ENCODE assay signal across 26 cellular contexts in genomic region chr3:68142331-68142887, GRCh38.
"Had no signal": no experiment of that assay in that cellular context is flagged by ENCODE, and none has a peak within 500 bp of the region (broad histone marks: within the 10 kb centered on the region; RNA-seq: fewer than 3 reads in every experiment).

No MANE protein-coding gene starts in this region.

- H3K9me3 Mint-ChIP-seq: activated CD4-positive, alpha-beta memory T cell treated with anti-CD3 and anti-CD28 coated beads, Interleukin-2, amount 10 ng/mL, durations not matched to agents 7 days and 5 days; activated naive CD4-positive, alpha-beta T cell treated with anti-CD3 and anti-CD28 coated beads, Interleukin-2, amount 10 ng/mL, durations not matched to agents 7 days and 5 days; activated naive CD8-positive, alpha-beta T cell treated with anti-CD3 and anti-CD28 coated beads, Interleukin-2, amount 10 ng/mL, durations not matched to agents 7 days and 5 days; activated T-cell treated with anti-CD3 and anti-CD28 coated beads, Interleukin-2, amount 50 U/mL, for 24 hours; central memory CD8-positive, alpha-beta T cell; dendritic cell treated with granulocyte-macrophage colony-stimulating factor and Interleukin-4, amounts not matched to agents 40 ng/mL and 50 ng/mL, for 4 days; effector memory CD8-positive, alpha-beta T cell had no signal

- H3K27me3 Mint-ChIP-seq: activated CD4-positive, alpha-beta memory T cell treated with anti-CD3 and anti-CD28 coated beads, Interleukin-2, amount 10 ng/mL, durations not matched to agents 7 days and 5 days; activated CD4-positive, alpha-beta T cell treated with anti-CD3 and anti-CD28 coated beads, Interleukin-2, amount 10 ng/mL, durations not matched to agents 7 days and 5 days; activated naive CD4-positive, alpha-beta T cell treated with anti-CD3 and anti-CD28 coated beads, Interleukin-2, amount 10 ng/mL, durations not matched to agents 7 days and 5 days; activated naive CD8-positive, alpha-beta T cell treated with anti-CD3 and anti-CD28 coated beads, Interleukin-2, amount 10 ng/mL, durations not matched to agents 7 days and 5 days; activated T-cell treated with anti-CD3 and anti-CD28 coated beads, Interleukin-2, amount 50 U/mL, for 24 hours; central memory CD8-positive, alpha-beta T cell; dendritic cell treated with granulocyte-macrophage colony-stimulating factor and Interleukin-4, amounts not matched to agents 40 ng/mL and 50 ng/mL, for 4 days; effector memory CD8-positive, alpha-beta T cell; T-helper 17 cell had no signal

- ATAC-seq: activated naive CD4-positive, alpha-beta T cell treated with anti-CD3 and anti-CD28 coated beads, Interleukin-2, amount 50 U/mL, for 72 hours; activated T-cell treated with anti-CD3 and anti-CD28 coated beads, Interleukin-2, amount 50 U/mL, for 72 hours; effector memory CD8-positive, alpha-beta T cell; foreskin keratinocyte; gastrocnemius medialis; heart left ventricle; T-helper 17 cell had no signal

- H3K27ac Mint-ChIP-seq: activated CD4-positive, alpha-beta memory T cell treated with anti-CD3 and anti-CD28 coated beads, Interleukin-2, amount 10 ng/mL, durations not matched to agents 7 days and 5 days; activated CD4-positive, alpha-beta T cell treated with anti-CD3 and anti-CD28 coated beads, Interleukin-2, amount 10 ng/mL, durations not matched to agents 7 days and 5 days; activated naive CD4-positive, alpha-beta T cell treated with anti-CD3 and anti-CD28 coated beads, Interleukin-2, amount 10 ng/mL, durations not matched to agents 7 days and 5 days; activated naive CD4-positive, alpha-beta T cell treated with anti-CD3 and anti-CD28 coated beads, Interleukin-2, amount 50 U/mL, for 72 hours; activated naive CD8-positive, alpha-beta T cell treated with anti-CD3 and anti-CD28 coated beads, Interleukin-2, amount 10 ng/mL, durations not matched to agents 7 days and 5 days; activated T-cell treated with anti-CD3 and anti-CD28 coated beads, Interleukin-2, amount 50 U/mL, for 24 hours; activated T-cell treated with anti-CD3 and anti-CD28 coated beads, Interleukin-2, amount 50 U/mL, for 72 hours; dendritic cell treated with granulocyte-macrophage colony-stimulating factor and Interleukin-4, amounts not matched to agents 40 ng/mL and 50 ng/mL, for 4 days; effector memory CD8-positive, alpha-beta T cell; T-helper 17 cell had no signal

- DNase-seq: activated CD4-positive, alpha-beta memory T cell treated with anti-CD3 and anti-CD28 coated beads, Interleukin-2, amount 10 ng/mL, durations not matched to agents 7 days and 5 days; activated CD4-positive, alpha-beta T cell treated with anti-CD3 and anti-CD28 coated beads for 4 hours; activated CD4-positive, alpha-beta T cell treated with anti-CD3 and anti-CD28 coated beads, Interleukin-2, amount 10 ng/mL, durations not matched to agents 7 days and 5 days; activated CD4-positive, alpha-beta T cell treated with anti-CD3 and anti-CD28 coated beads, Interleukin-2, amount 50 U/mL, for 4 hours; activated CD4-positive, CD25-positive, alpha-beta regulatory T cell; activated CD4-positive, CD25-positive, alpha-beta regulatory T cell treated with anti-CD3 and anti-CD28 coated beads, Interleukin-2, amount 50 U/mL, for 72 hours; activated CD8-positive, alpha-beta memory T cell treated with anti-CD3 and anti-CD28 coated beads, Interleukin-2, amount 50 U/mL, for 48 hours; activated gamma-delta T cell; activated naive CD4-positive, alpha-beta T cell; activated naive CD4-positive, alpha-beta T cell treated with anti-CD3 and anti-CD28 coated beads, Interleukin-2, amount 10 ng/mL, durations not matched to agents 7 days and 5 days; activated naive CD8-positive, alpha-beta T cell treated with anti-CD3 and anti-CD28 coated beads, Interleukin-2, amount 10 ng/mL, durations not matched to agents 7 days and 5 days; activated T-cell treated with anti-CD3 and anti-CD28 coated beads for 4 hours; activated T-cell treated with anti-CD3 and anti-CD28 coated beads, Interleukin-2, amount 50 U/mL, for 24 hours; activated T-cell treated with anti-CD3 and anti-CD28 coated beads, Interleukin-2, amount 50 U/mL, for 72 hours; brain microvascular endothelial cell; effector CD4-positive, alpha-beta T cell; effector memory CD8-positive, alpha-beta T cell; erythroblast; foreskin keratinocyte; gastrocnemius medialis; glutamatergic neuron; heart left ventricle; T-helper 17 cell had no signal

- H3K4me3 Mint-ChIP-seq: activated CD4-positive, alpha-beta memory T cell treated with anti-CD3 and anti-CD28 coated beads, Interleukin-2, amount 10 ng/mL, durations not matched to agents 7 days and 5 days; activated CD4-positive, alpha-beta T cell treated with anti-CD3 and anti-CD28 coated beads, Interleukin-2, amount 10 ng/mL, durations not matched to agents 7 days and 5 days; activated naive CD4-positive, alpha-beta T cell treated with anti-CD3 and anti-CD28 coated beads, Interleukin-2, amount 10 ng/mL, durations not matched to agents 7 days and 5 days; activated naive CD8-positive, alpha-beta T cell treated with anti-CD3 and anti-CD28 coated beads, Interleukin-2, amount 10 ng/mL, durations not matched to agents 7 days and 5 days; activated T-cell treated with anti-CD3 and anti-CD28 coated beads, Interleukin-2, amount 50 U/mL, for 24 hours; activated T-cell treated with anti-CD3 and anti-CD28 coated beads, Interleukin-2, amount 50 U/mL, for 72 hours; central memory CD8-positive, alpha-beta T cell; dendritic cell treated with granulocyte-macrophage colony-stimulating factor and Interleukin-4, amounts not matched to agents 40 ng/mL and 50 ng/mL, for 4 days; effector memory CD8-positive, alpha-beta T cell; T-helper 17 cell had no signal

- H3K36me3 Mint-ChIP-seq: activated naive CD4-positive, alpha-beta T cell treated with anti-CD3 and anti-CD28 coated beads, Interleukin-2, amount 10 ng/mL, durations not matched to agents 7 days and 5 days had no signal

- H3K4me1 Mint-ChIP-seq: activated CD4-positive, alpha-beta memory T cell treated with anti-CD3 and anti-CD28 coated beads, Interleukin-2, amount 10 ng/mL, durations not matched to agents 7 days and 5 days; activated CD4-positive, alpha-beta T cell treated with anti-CD3 and anti-CD28 coated beads, Interleukin-2, amount 10 ng/mL, durations not matched to agents 7 days and 5 days; activated naive CD4-positive, alpha-beta T cell treated with anti-CD3 and anti-CD28 coated beads, Interleukin-2, amount 10 ng/mL, durations not matched to agents 7 days and 5 days; activated naive CD8-positive, alpha-beta T cell treated with anti-CD3 and anti-CD28 coated beads, Interleukin-2, amount 10 ng/mL, durations not matched to agents 7 days and 5 days had no signal
